24 cellular contexts compared by ENCODE assay signal in the genomic region with DNA sequence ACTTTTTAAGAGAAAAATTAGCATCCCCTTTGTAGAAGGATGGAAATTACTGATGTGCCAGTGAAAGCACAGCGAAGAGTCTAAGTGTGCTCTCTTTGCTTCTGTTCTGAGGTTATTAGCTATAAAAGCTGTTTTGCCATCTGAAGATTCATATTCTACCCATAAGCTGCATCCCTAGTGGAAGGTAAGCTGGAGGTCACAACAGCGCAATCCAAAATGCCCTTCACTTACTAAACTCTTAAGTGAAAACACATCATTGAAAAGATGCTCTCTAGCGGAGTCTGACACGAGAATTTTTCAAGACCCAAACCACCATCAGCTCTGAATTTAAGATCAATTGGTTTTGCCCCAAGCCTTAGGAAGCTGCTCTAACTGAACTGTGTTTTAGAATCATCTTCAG.
"Had no signal": no experiment of that assay in that cellular context is flagged by ENCODE, and none has a peak within 500 bp of the region (broad histone marks: within the 10 kb centered on the region; RNA-seq: fewer than 3 reads in every experiment).

No MANE protein-coding gene starts in this region.

- H3K4me1 ChIP-seq: uterus had no signal

- H3K9me3 Mint-ChIP-seq: activated CD4-positive, alpha-beta T cell treated with anti-CD3 and anti-CD28 coated beads, Interleukin-2, amount 10 ng/mL, durations not matched to agents 24 days and 14 days; activated naive CD4-positive, alpha-beta T cell treated with anti-CD3 and anti-CD28 coated beads, Interleukin-2, amount 50 U/mL, for 72 hours; dendritic cell treated with granulocyte-macrophage colony-stimulating factor and Interleukin-4, amounts not matched to agents 40 ng/mL and 50 ng/mL, for 4 days; immature natural killer cell; naive B cell; T-helper 2 cell treated with Interferon-gamma antibody and Interleukin-4, amounts not matched to agents 5 μg/mL and 100 μg/mL, for 36 hours had no signal

- H3K9me3 ChIP-seq: esophagus muscularis mucosa, gastroesophageal sphincter, left ventricle myocardium inferior, mucosa of descending colon, tibial nerve, uterus had no signal

- H3K27ac ChIP-seq: cardiac muscle cell, left ventricle myocardium inferior, tibial nerve, uterus had no signal

- H3K4me3 ChIP-seq: cardiac muscle cell, esophagus muscularis mucosa, gastroesophageal sphincter, left ventricle myocardium inferior, mucosa of descending colon, tibial nerve, uterus had no signal

- H3K4me3 Mint-ChIP-seq: activated CD4-positive, alpha-beta T cell treated with anti-CD3 and anti-CD28 coated beads, Interleukin-2, amount 10 ng/mL, durations not matched to agents 24 days and 14 days; activated CD8-positive, alpha-beta T cell treated with anti-CD3 and anti-CD28 coated beads, Interleukin-2, amount 10 ng/mL, durations not matched to agents 7 days and 5 days; dendritic cell treated with granulocyte-macrophage colony-stimulating factor and Interleukin-4, amounts not matched to agents 40 ng/mL and 50 ng/mL, for 4 days; immature natural killer cell; naive B cell; T-helper 2 cell treated with Interferon-gamma antibody and Interleukin-4, amounts not matched to agents 5 μg/mL and 100 μg/mL, for 36 hours had no signal

- DNase-seq: activated CD4-positive, alpha-beta T cell treated with anti-CD3 and anti-CD28 coated beads, Interleukin-2, amount 10 ng/mL, durations not matched to agents 24 days and 14 days; activated CD4-positive, CD25-positive, alpha-beta regulatory T cell; activated CD8-positive, alpha-beta T cell treated with anti-CD3 and anti-CD28 coated beads, Interleukin-2, amount 10 ng/mL, durations not matched to agents 7 days and 5 days; activated gamma-delta T cell treated with Interleukin-2 at 50 U/mL for 16 hours; amniotic stem cell; effector CD8-positive, alpha-beta T cell; immature natural killer cell; kidney glomerular epithelial cell; left ventricle myocardium inferior; mammary epithelial cell; naive B cell; retina; stimulated activated CD4-positive, alpha-beta T cell treated with anti-CD3 and anti-CD28 coated beads, Interleukin-2, amount 100 ng/mL, for 24 hours; stimulated activated naive CD8-positive, alpha-beta T cell treated with anti-CD3 and anti-CD28 coated beads, Interleukin-15, Interleukin-2, amounts not matched to agents 100 U/mL and 50 U/mL, for 24 hours; uterus had no signal

- ATAC-seq: activated CD8-positive, alpha-beta T cell treated with anti-CD3 and anti-CD28 coated beads, Interleukin-2, amount 10 ng/mL, durations not matched to agents 7 days and 5 days; activated naive CD4-positive, alpha-beta T cell treated with anti-CD3 and anti-CD28 coated beads, Interleukin-2, amount 50 U/mL, for 72 hours; gastroesophageal sphincter; stimulated activated naive CD8-positive, alpha-beta T cell treated with anti-CD3 and anti-CD28 coated beads, Interleukin-15, Interleukin-2, amounts not matched to agents 100 U/mL and 50 U/mL, for 24 hours had no signal

- H3K27ac Mint-ChIP-seq: activated CD4-positive, alpha-beta T cell treated with anti-CD3 and anti-CD28 coated beads, Interleukin-2, amount 10 ng/mL, durations not matched to agents 24 days and 14 days; dendritic cell treated with granulocyte-macrophage colony-stimulating factor and Interleukin-4, amounts not matched to agents 40 ng/mL and 50 ng/mL, for 4 days had no signal

- H3K36me3 ChIP-seq: uterus had no signal

- H3K27me3 ChIP-seq: cardiac muscle cell, esophagus muscularis mucosa, gastroesophageal sphincter, tibial nerve, uterus had no signal

- H3K27me3 Mint-ChIP-seq: activated CD4-positive, alpha-beta T cell treated with anti-CD3 and anti-CD28 coated beads, Interleukin-2, amount 10 ng/mL, durations not matched to agents 24 days and 14 days; dendritic cell treated with granulocyte-macrophage colony-stimulating factor and Interleukin-4, amounts not matched to agents 40 ng/mL and 50 ng/mL, for 4 days; naive B cell had no signal

- FAIRE-seq: endothelial cell of umbilical vein had no signal
